Comparison of ENCODE assay signal across 2 cellular contexts in the genomic region with DNA sequence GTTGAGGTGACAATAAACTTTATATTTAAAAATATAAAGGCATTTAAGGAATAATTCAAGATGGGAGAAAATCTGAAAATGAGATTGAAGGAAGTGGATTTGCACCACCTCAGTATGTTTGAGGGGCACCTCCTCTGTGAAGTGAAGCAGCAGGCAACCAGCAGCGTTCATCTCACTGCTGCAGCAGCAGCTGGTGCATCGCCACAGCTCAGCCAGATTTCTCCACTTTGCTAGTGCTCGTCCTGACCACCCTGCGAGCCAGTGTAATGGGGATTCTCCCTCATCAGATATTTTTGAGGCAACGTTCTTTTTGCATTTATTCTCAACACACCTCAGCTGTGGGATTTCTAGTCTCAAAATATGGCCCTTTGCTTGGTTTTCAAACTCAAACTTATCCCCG.
TF ChIP-seq lines count a peak whose summit lies in the region.

No MANE protein-coding gene starts in this region.

TF ChIP-seq in H1, 55 proteins besides CTCF, POLR2A, EP300 and RAD21:
- TF ChIP-seq CREB1 (IDR thresholded peaks at IDR 0.05) (no peak), GABPA (IDR thresholded peaks at IDR 0.05; ENCODE audit: borderline replicate concordance, insufficient read depth, low read length) (no peak), SP2 (IDR thresholded peaks at IDR 0.05; ENCODE audit: low read length) (no peak), CEBPB (IDR thresholded peaks at IDR 0.05; ENCODE audit: low read depth, low read length) (no peak), PHF8 (conservative IDR thresholded peaks at IDR 0.05; ENCODE audit: low read depth, low read length) (no peak), BRCA1 (IDR thresholded peaks at IDR 0.05; ENCODE audit: low read depth, low read length) (no peak), SUZ12 (IDR thresholded peaks at IDR 0.05; ENCODE audit: low read length) (no peak), ZNF274 (IDR thresholded peaks at IDR 0.05; ENCODE audit: borderline replicate concordance, extremely low read depth, low read length) (no peak), JUN (IDR thresholded peaks at IDR 0.05; ENCODE audit: low read depth, low read length) (no peak), GTF2F1 (IDR thresholded peaks at IDR 0.05; ENCODE audit: borderline replicate concordance, low read depth, low read length) (no peak)
- TF ChIP-seq, protein P1, sequence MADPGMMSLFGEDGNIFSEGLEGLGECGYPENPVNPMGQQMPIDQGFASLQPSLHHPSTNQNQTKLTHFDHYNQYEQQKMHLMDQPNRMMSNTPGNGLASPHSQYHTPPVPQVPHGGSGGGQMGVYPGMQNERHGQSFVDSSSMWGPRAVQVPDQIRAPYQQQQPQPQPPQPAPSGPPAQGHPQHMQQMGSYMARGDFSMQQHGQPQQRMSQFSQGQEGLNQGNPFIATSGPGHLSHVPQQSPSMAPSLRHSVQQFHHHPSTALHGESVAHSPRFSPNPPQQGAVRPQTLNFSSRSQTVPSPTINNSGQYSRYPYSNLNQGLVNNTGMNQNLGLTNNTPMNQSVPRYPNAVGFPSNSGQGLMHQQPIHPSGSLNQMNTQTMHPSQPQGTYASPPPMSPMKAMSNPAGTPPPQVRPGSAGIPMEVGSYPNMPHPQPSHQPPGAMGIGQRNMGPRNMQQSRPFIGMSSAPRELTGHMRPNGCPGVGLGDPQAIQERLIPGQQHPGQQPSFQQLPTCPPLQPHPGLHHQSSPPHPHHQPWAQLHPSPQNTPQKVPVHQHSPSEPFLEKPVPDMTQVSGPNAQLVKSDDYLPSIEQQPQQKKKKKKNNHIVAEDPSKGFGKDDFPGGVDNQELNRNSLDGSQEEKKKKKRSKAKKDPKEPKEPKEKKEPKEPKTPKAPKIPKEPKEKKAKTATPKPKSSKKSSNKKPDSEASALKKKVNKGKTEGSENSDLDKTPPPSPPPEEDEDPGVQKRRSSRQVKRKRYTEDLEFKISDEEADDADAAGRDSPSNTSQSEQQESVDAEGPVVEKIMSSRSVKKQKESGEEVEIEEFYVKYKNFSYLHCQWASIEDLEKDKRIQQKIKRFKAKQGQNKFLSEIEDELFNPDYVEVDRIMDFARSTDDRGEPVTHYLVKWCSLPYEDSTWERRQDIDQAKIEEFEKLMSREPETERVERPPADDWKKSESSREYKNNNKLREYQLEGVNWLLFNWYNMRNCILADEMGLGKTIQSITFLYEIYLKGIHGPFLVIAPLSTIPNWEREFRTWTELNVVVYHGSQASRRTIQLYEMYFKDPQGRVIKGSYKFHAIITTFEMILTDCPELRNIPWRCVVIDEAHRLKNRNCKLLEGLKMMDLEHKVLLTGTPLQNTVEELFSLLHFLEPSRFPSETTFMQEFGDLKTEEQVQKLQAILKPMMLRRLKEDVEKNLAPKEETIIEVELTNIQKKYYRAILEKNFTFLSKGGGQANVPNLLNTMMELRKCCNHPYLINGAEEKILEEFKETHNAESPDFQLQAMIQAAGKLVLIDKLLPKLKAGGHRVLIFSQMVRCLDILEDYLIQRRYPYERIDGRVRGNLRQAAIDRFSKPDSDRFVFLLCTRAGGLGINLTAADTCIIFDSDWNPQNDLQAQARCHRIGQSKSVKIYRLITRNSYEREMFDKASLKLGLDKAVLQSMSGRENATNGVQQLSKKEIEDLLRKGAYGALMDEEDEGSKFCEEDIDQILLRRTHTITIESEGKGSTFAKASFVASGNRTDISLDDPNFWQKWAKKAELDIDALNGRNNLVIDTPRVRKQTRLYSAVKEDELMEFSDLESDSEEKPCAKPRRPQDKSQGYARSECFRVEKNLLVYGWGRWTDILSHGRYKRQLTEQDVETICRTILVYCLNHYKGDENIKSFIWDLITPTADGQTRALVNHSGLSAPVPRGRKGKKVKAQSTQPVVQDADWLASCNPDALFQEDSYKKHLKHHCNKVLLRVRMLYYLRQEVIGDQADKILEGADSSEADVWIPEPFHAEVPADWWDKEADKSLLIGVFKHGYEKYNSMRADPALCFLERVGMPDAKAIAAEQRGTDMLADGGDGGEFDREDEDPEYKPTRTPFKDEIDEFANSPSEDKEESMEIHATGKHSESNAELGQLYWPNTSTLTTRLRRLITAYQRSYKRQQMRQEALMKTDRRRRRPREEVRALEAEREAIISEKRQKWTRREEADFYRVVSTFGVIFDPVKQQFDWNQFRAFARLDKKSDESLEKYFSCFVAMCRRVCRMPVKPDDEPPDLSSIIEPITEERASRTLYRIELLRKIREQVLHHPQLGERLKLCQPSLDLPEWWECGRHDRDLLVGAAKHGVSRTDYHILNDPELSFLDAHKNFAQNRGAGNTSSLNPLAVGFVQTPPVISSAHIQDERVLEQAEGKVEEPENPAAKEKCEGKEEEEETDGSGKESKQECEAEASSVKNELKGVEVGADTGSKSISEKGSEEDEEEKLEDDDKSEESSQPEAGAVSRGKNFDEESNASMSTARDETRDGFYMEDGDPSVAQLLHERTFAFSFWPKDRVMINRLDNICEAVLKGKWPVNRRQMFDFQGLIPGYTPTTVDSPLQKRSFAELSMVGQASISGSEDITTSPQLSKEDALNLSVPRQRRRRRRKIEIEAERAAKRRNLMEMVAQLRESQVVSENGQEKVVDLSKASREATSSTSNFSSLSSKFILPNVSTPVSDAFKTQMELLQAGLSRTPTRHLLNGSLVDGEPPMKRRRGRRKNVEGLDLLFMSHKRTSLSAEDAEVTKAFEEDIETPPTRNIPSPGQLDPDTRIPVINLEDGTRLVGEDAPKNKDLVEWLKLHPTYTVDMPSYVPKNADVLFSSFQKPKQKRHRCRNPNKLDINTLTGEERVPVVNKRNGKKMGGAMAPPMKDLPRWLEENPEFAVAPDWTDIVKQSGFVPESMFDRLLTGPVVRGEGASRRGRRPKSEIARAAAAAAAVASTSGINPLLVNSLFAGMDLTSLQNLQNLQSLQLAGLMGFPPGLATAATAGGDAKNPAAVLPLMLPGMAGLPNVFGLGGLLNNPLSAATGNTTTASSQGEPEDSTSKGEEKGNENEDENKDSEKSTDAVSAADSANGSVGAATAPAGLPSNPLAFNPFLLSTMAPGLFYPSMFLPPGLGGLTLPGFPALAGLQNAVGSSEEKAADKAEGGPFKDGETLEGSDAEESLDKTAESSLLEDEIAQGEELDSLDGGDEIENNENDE (IDR thresholded peaks at IDR 0.05; ENCODE audit: insufficient replicate concordance, low read length) = no peak
- TF ChIP-seq, protein P2, sequence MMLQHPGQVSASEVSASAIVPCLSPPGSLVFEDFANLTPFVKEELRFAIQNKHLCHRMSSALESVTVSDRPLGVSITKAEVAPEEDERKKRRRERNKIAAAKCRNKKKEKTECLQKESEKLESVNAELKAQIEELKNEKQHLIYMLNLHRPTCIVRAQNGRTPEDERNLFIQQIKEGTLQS (IDR thresholded peaks at IDR 0.05; ENCODE audit: insufficient read depth, low read depth, low read length) = no peak
- TF ChIP-seq, protein P3, sequence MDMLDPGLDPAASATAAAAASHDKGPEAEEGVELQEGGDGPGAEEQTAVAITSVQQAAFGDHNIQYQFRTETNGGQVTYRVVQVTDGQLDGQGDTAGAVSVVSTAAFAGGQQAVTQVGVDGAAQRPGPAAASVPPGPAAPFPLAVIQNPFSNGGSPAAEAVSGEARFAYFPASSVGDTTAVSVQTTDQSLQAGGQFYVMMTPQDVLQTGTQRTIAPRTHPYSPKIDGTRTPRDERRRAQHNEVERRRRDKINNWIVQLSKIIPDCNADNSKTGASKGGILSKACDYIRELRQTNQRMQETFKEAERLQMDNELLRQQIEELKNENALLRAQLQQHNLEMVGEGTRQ (IDR thresholded peaks at IDR 0.05; ENCODE audit: low read length) = no peak

TF ChIP-seq in GM12891, 5 proteins besides CTCF, POLR2A, EP300 and RAD21:
- no peak for TF ChIP-seq TAF1 (IDR thresholded peaks at IDR 0.05; ENCODE audit: low read depth, low read length)
- TF ChIP-seq POU2F2 (IDR thresholded peaks at IDR 0.05; ENCODE audit: low read depth, low read length) = no peak
- TF ChIP-seq POLR2AphosphoS5 (IDR thresholded peaks at IDR 0.05; ENCODE audit: low read depth, low read length) = no peak
- no peak for TF ChIP-seq SPI1 (IDR thresholded peaks at IDR 0.05; ENCODE audit: low read depth, low read length)
- no peak for TF ChIP-seq PAX5 (IDR thresholded peaks at IDR 0.05; ENCODE audit: insufficient read depth, low read length, severe bottlenecking)
